Comparison of ENCODE assay signal across 11 cellular contexts in genomic region chr12:117865505-117865904, GRCh38.
"Had no signal": no experiment of that assay in that cellular context is flagged by ENCODE, and none has a peak within 500 bp of the region (broad histone marks: within the 10 kb centered on the region; RNA-seq: fewer than 3 reads in every experiment).

No MANE protein-coding gene starts in this region.

- H3K9ac ChIP-seq: GM23248 had no signal

- ATAC-seq: GM23338, HCT116 had no signal

- H3K4me2 ChIP-seq: GM23338 had no signal

- H3K4me3 ChIP-seq: GM23248, GM23338, HAP-1 had no signal

- H3K9me3 ChIP-seq: HAP-1 had no signal

- H3K4me1 ChIP-seq: HAP-1 had no signal

- FAIRE-seq: H1, H54 had no signal

- H2AFZ ChIP-seq: GM23248, GM23338 had no signal

- DNase-seq: GM23248, GOT3, H7, H9, HCEC 1CT, HFFc6 had no signal

- H3K27ac ChIP-seq: GM23248 had no signal

- H3K36me3 ChIP-seq: HAP-1 had no signal
